ENCODE assay signal across 9 cellular contexts in genomic region chr15:51076898-51077564, GRCh38. TPM values are rescaled to one million over a fixed set of nuclear protein-coding genes. Genes with fewer than 3 reads are reported as not detected.
A peak's percentile ranks its signal among the peaks of the same experiment; 100 is the strongest.
DNase-seq lines count a peak whose midpoint lies in the region; ATAC-seq, FAIRE-seq and TF ChIP-seq lines count a peak whose summit lies in the region.
"Had no signal": no experiment of that assay in that cellular context is flagged by ENCODE, and none has a peak within 500 bp of the region (broad histone marks: within the 10 kb centered on the region; RNA-seq: fewer than 3 reads in every experiment).

No MANE protein-coding gene starts in this region.

- peak overlapping the region; percentile 80 for H3K27ac Mint-ChIP-seq in T-helper 2 cell treated with Interferon-gamma antibody and Interleukin-4, amounts not matched to agents 5 μg/mL and 100 μg/mL, for 36 hours
- peak overlapping the region; percentile 70 for H3K27ac Mint-ChIP-seq in nephron progenitor cell

- no peaks in the 10 kb centered on the region for H3K9me3 Mint-ChIP-seq in T-helper 2 cell treated with Interferon-gamma antibody and Interleukin-4, amounts not matched to agents 5 μg/mL and 100 μg/mL, for 36 hours
- H3K9me3 Mint-ChIP-seq in nephron progenitor cell = no peaks in the 10 kb centered on the region

- FAIRE-seq in endothelial cell of umbilical vein (lab: Jason Lieb, UNC) = no peak
- FAIRE-seq: A549 had no signal

- POLR2A ChIA-PET in endothelial cell of umbilical vein (lab: Charles Lee) = interaction anchor here (0.5 kb wide), 1 partner anchor 18 kb away, joined by 4 read pairs; the partner anchor contains the start of gene TNFAIP8L3

- peak overlapping the region; percentile 59 for H3K4me2 ChIP-seq in endothelial cell of umbilical vein (ENCODE audit: insufficient read depth, low read length)
- H3K4me2 ChIP-seq: A549 had no signal

- H3K36me3 Mint-ChIP-seq in T-helper 2 cell treated with Interferon-gamma antibody and Interleukin-4, amounts not matched to agents 5 μg/mL and 100 μg/mL, for 36 hours (ENCODE audit: low read depth) = no peaks in the 10 kb centered on the region
- H3K36me3 Mint-ChIP-seq in nephron progenitor cell (ENCODE audit: low read depth) = no peaks in the 10 kb centered on the region

- no peak for ATAC-seq in GM21717 (IDR thresholded peaks at IDR 0.05; ENCODE audit: unreplicated experiment)
- ATAC-seq: A549 had no signal

- peaks cover 27% of the 10 kb centered on the region for H3K4me1 Mint-ChIP-seq in T-helper 2 cell treated with Interferon-gamma antibody and Interleukin-4, amounts not matched to agents 5 μg/mL and 100 μg/mL, for 36 hours (ENCODE audit: low read depth)
- no peaks in the 10 kb centered on the region for H3K4me1 Mint-ChIP-seq in nephron progenitor cell

- DNase-seq in T-helper 2 cell treated with Interferon-gamma antibody and Interleukin-4, amounts not matched to agents 5 μg/mL and 100 μg/mL, for 36 hours (ENCODE audit: low spot score) = no peak
- DNase-seq in T-helper 2 cell (no peak), NB4 (ENCODE audit: low read depth) (peak; percentile 98), endothelial cell of umbilical vein (ENCODE audit: low read depth, low spot score) (no peak), nephron progenitor cell (no peak), NCI-H524 (lab: John Stamatoyannopoulos, UW) (no peak), NCI-H226 (no peak)

- H3K27me3 Mint-ChIP-seq in T-helper 2 cell treated with Interferon-gamma antibody and Interleukin-4, amounts not matched to agents 5 μg/mL and 100 μg/mL, for 36 hours (ENCODE audit: low read depth) = peaks cover 3% of the 10 kb centered on the region
- H3K27me3 Mint-ChIP-seq in nephron progenitor cell (ENCODE audit: low read depth, poor library complexity) = peaks cover 20% of the 10 kb centered on the region

- no TSS peak for BruUV-seq in endothelial cell of umbilical vein (replicated peaks; lab: Mats Ljungman, UMichigan)

- H3K27ac ChIP-seq in endothelial cell of umbilical vein (ENCODE audit: insufficient read depth, low read depth, low read length) = peak overlapping the region; percentile 62
- H3K27ac ChIP-seq: A549 had no signal

- H3K4me3 ChIP-seq in NB4 (ENCODE audit: low read depth, low read length) = peak overlapping the region; percentile 62
- peak overlapping the region in 1 of 3 experiments; percentile 20 for H3K4me3 ChIP-seq in endothelial cell of umbilical vein (replicated peaks in 1 of 3; ENCODE audit: insufficient read depth in 1 of 3, low read depth in 1 of 3, low read length in 3 of 3)
- H3K4me3 ChIP-seq: A549 had no signal

- H3K9me1 ChIP-seq in endothelial cell of umbilical vein (replicated peaks; ENCODE audit: control insufficient read depth, extremely low read depth, insufficient read depth, low read length) = no peaks in the 10 kb centered on the region

- H3K4me3 Mint-ChIP-seq in T-helper 2 cell treated with Interferon-gamma antibody and Interleukin-4, amounts not matched to agents 5 μg/mL and 100 μg/mL, for 36 hours = peak overlapping the region; percentile 62
- H3K4me3 Mint-ChIP-seq in nephron progenitor cell = no peak overlapping the region

- peaks cover 89% of the 10 kb centered on the region for H3K79me2 ChIP-seq in endothelial cell of umbilical vein (ENCODE audit: control insufficient read depth, insufficient read depth, low read length)

- H3K9me3 ChIP-seq in endothelial cell of umbilical vein (replicated peaks; ENCODE audit: control insufficient read depth, insufficient read depth, low read length) = no peaks in the 10 kb centered on the region
- H3K9me3 ChIP-seq: A549 had no signal

- TF ChIP-seq POLR2A in NB4 (IDR thresholded peaks at IDR 0.05; ENCODE audit: extremely low read depth, insufficient read length) (no peak), endothelial cell of umbilical vein (IDR thresholded peaks at IDR 0.05; ENCODE audit: low read depth, low read length) (no peak)

- no peak for TF ChIP-seq CTCF in NB4 (IDR thresholded peaks at IDR 0.05; ENCODE audit: low read depth, low read length)
- TF ChIP-seq CTCF in endothelial cell of umbilical vein (IDR thresholded peaks at IDR 0.05; ENCODE audit: extremely low read depth in 1 of 2, insufficient read depth in 1 of 2, low read depth in 1 of 2, low read length in 2 of 2) = no peak
- TF ChIP-seq CTCF in nephron progenitor cell (IDR thresholded peaks at IDR 0.05) = no peak

- CTCF ChIA-PET in endothelial cell of umbilical vein (lab: Charles Lee) = interaction anchor here (1.0 to 3.4 kb wide), 3 partner anchors 11 to 86 kb away, joined by 3 to 13 read pairs (median 4); no protein-coding TSS in a partner anchor

- H3K36me3 ChIP-seq in endothelial cell of umbilical vein (ENCODE audit: control insufficient read depth in 2 of 2, extremely low read depth in 1 of 2, insufficient read depth in 2 of 2, low read length in 2 of 2) = no peaks in the 10 kb centered on the region

- intact Hi-C loops in endothelial cell of umbilical vein (cut with micrococcal nuclease) = loop anchor here (1.0 kb wide), 1 partner anchor 16 kb away; no protein-coding TSS in a partner anchor

- H4K20me1 ChIP-seq in endothelial cell of umbilical vein (replicated peaks; ENCODE audit: control insufficient read depth, extremely low read depth, insufficient read depth, low read length) = no peaks in the 10 kb centered on the region

- dilution Hi-C loops in endothelial cell of umbilical vein (cut with MboI; ENCODE audit: extremely low pct_ligation_motif_present, low sequenced_read_pairs) = no loop called here

- H3K4me1 ChIP-seq in endothelial cell of umbilical vein (ENCODE audit: control insufficient read depth, extremely low read depth, insufficient read depth, low read length) = peaks cover 3% of the 10 kb centered on the region
- H3K4me1 ChIP-seq: A549 had no signal

- H3K9ac ChIP-seq in endothelial cell of umbilical vein (replicated peaks; ENCODE audit: extremely low read depth, insufficient read depth, low read length) = peak overlapping the region; percentile 50

- H3K27me3 ChIP-seq in endothelial cell of umbilical vein (ENCODE audit: control insufficient read depth in 2 of 2, insufficient read depth in 2 of 2, low read length in 2 of 2) = no peaks in the 10 kb centered on the region

- no peak overlapping the region for H2AFZ ChIP-seq in endothelial cell of umbilical vein (ENCODE audit: low read depth, low read length)

TF ChIP-seq in endothelial cell of umbilical vein, 7 proteins besides CTCF, POLR2A, EP300 and RAD21:
- no peak for TF ChIP-seq POLR2AphosphoS5 (IDR thresholded peaks at IDR 0.05; ENCODE audit: insufficient read depth, low read depth, low read length)
- TF ChIP-seq MAX (IDR thresholded peaks at IDR 0.05; ENCODE audit: insufficient read depth, insufficient read length) = no peak
- no peak for TF ChIP-seq GATA2 (IDR thresholded peaks at IDR 0.05; ENCODE audit: insufficient read depth, insufficient read length, low read depth, low read length)
- TF ChIP-seq EZH2 (IDR thresholded peaks at IDR 0.05; ENCODE audit: borderline replicate concordance, low read depth, low read length, severe bottlenecking) = no peak
- no peak for TF ChIP-seq FOS (IDR thresholded peaks at IDR 0.05; ENCODE audit: borderline replicate concordance, insufficient read depth, low read length)
- no peak for TF ChIP-seq MYC (IDR thresholded peaks at IDR 0.05; ENCODE audit: low read depth, low read length)
- TF ChIP-seq JUN (IDR thresholded peaks at IDR 0.05; ENCODE audit: borderline replicate concordance, insufficient read depth, insufficient read length, low read depth) = no peak

RNA-seq across cellular contexts. Expression of gene TNFAIP8L3, which starts 17.7 kb away (rescaled TPM):
- total RNA-seq in endothelial cell of umbilical vein = 36.9 and 38.3 TPM in 2 replicates
- polyA plus RNA-seq in endothelial cell of umbilical vein = 7.6 and 8.8 TPM in 2 replicates
- 11.3 and 11.4 TPM in 2 replicates for polyA plus RNA-seq in endothelial cell of umbilical vein (2011; cell fraction: cytosol; rRNA removed)
- 6.0 and 7.3 TPM in 2 replicates for polyA plus RNA-seq in endothelial cell of umbilical vein (2011; cell fraction: nucleus; rRNA removed)
- 49.8 and 69.4 TPM in 2 replicates for polyA plus RNA-seq in endothelial cell of umbilical vein (2012)
- polyA minus RNA-seq in endothelial cell of umbilical vein = 14.7 and 16.4 TPM in 2 replicates
- polyA minus RNA-seq in endothelial cell of umbilical vein (2011; cell fraction: cytosol; rRNA and poly(A)+ RNA removed) = not detected
- 5.2 and 5.7 TPM in 2 replicates for polyA minus RNA-seq in endothelial cell of umbilical vein (2011; cell fraction: nucleus; rRNA and poly(A)+ RNA removed)
